In the genomic region with DNA sequence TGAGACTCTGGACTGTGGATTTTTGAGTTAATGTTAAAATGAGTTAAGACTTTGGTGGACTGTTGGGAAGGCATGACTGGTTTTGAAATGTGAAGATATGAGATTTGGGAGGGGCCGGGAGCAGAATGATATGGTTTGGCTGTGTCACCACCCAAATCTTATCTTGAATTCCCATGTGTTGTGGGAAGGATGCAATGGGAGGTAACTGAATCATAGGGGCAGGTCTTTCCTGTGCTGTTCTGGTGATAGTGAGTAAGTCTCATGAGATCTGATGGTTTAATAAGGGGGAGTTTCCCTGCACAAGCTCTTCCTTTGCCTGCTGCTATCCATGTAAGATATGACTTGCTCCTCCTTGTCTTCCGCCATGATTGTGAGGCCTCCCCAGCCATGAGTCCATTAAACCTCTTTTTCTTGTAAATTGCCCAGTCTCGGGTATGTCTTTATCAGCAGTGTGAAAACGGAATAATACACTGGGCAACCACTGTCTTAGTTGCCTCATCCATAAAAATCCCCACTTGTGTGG, we compare ENCODE assay signal across 4 cellular contexts. TPM values are rescaled to one million over a fixed set of nuclear protein-coding genes. Genes with fewer than 3 reads are reported as not detected.
"Had no signal": no experiment of that assay in that cellular context is flagged by ENCODE, and none has a peak within 500 bp of the region (broad histone marks: within the 10 kb centered on the region; RNA-seq: fewer than 3 reads in every experiment).

No MANE protein-coding gene starts in this region.

RNA-seq across cellular contexts. Expression of a gene that starts 59.4 kb away (rescaled TPM):
- total RNA-seq: dermis microvascular lymphatic vessel endothelial cell, esophagus mucosa, esophagus squamous epithelium, lung microvascular endothelial cell had no signal
